Comparison of ENCODE assay signal across 13 cellular contexts in genomic region chr11:11608783-11609232, GRCh38. TPM values are rescaled to one million over a fixed set of nuclear protein-coding genes. Genes with fewer than 3 reads are reported as not detected.
DNase-seq lines count a peak whose midpoint lies in the region; ATAC-seq, FAIRE-seq and TF ChIP-seq lines count a peak whose summit lies in the region.
"Had no signal": no experiment of that assay in that cellular context is flagged by ENCODE, and none has a peak within 500 bp of the region (broad histone marks: within the 10 kb centered on the region; RNA-seq: fewer than 3 reads in every experiment).

No MANE protein-coding gene starts in this region.

- no TSS peak for BruUV-seq in K562 (replicated peaks; lab: Mats Ljungman, UMichigan)

- no peak overlapping the region for H3K4me3 ChIP-seq in K562

- peaks cover 3 to 39% of the 10 kb centered on the region in 2 experiments; a peak in 4 of 5 replicates for H3K27me3 ChIP-seq in K562 (ENCODE audit: control insufficient read depth in 2 of 2, insufficient read depth in 2 of 2, low read length in 2 of 2)

- no peaks in the 10 kb centered on the region for H3K9me1 ChIP-seq in K562 (ENCODE audit: control insufficient read depth, insufficient read depth, low read length)

- H3K9ac ChIP-seq in K562 (ENCODE audit: insufficient read depth in 1 of 2, low read depth in 2 of 2, low read length in 2 of 2) = no peak overlapping the region

- CTCF ChIA-PET in K562 (lab: Yijun Ruan, JAX; ENCODE audit: low intra/inter-chr PET ratio) = no interaction called here

- no peaks in the 10 kb centered on the region for H3K79me2 ChIP-seq in K562 (ENCODE audit: control insufficient read depth, insufficient read depth, low read length)

- H2AFZ ChIP-seq in K562 (ENCODE audit: low read depth, low read length) = no peak overlapping the region

- DNase-seq in NCI-H1105 treated with DMSO at 0.1 percent for 48 hours (lab: John Stamatoyannopoulos, UW) = peak; percentile 44
- no peak for DNase-seq in NCI-H1105 (lab: John Stamatoyannopoulos, UW)
- peak; percentile 19 for DNase-seq in M059J (ENCODE audit: low read depth)
- no peak for DNase-seq in K562 (ENCODE audit: extremely low read depth in 1 of 4, low spot score in 3 of 4)
- DNase-seq in renal cortical epithelial cell (ENCODE audit: low read depth) = peak; percentile 68
- no peak for DNase-seq in cerebellum (ENCODE audit: low spot score)
- DNase-seq: activated CD4-positive, CD25-positive, alpha-beta regulatory T cell; left cardiac atrium; NCI-H1930; stimulated activated naive B cell treated with anti-CD40 and anti-IgM and Interleukin-4, amounts not matched to agents 10 μg/mL and 1 μg/mL and 100 μg/mL, for 72 hours had no signal

- no peak overlapping the region for H3K27ac ChIP-seq in K562 (ENCODE audit: extremely low read depth, low read depth, low read length)

- no peak for ATAC-seq in K562
- ATAC-seq in HG03378 (IDR thresholded peaks at IDR 0.05; ENCODE audit: unreplicated experiment) = no peak
- ATAC-seq in GM19328 (IDR thresholded peaks at IDR 0.05; ENCODE audit: unreplicated experiment) = no peak
- ATAC-seq: stimulated activated naive B cell treated with anti-CD40 and anti-IgM and Interleukin-4, amounts not matched to agents 10 μg/mL and 1 μg/mL and 100 μg/mL, for 72 hours had no signal

- intact Hi-C loops in K562 (cut with micrococcal nuclease) = no loop called here

- no peak for TF ChIP-seq CTCF in K562 (IDR thresholded peaks at IDR 0.05 in 2 of 3, conservative IDR thresholded peaks at IDR 0.05 in 1 of 3; ENCODE audit: insufficient read depth in 2 of 3, low read depth in 1 of 3, low read length in 3 of 3)

- no peak for TF ChIP-seq POLR2A in K562 (conservative IDR thresholded peaks at IDR 0.05)

- in situ Hi-C loops in K562 (cut with MboI) = no loop called here

- H4K20me1 ChIP-seq in K562 (replicated peaks; ENCODE audit: control insufficient read depth, insufficient read depth, low read length) = 0 out of 2 replicates have a peak, but pooled peaks cover 4% of the 10 kb centered on the region

- TF ChIP-seq EP300 in K562 (IDR thresholded peaks at IDR 0.05; ENCODE audit: low read length) = no peak

- 3% methylated on average over 2 of the region's 2 CpGs for WGBS in K562 (ENCODE audit: insufficient coverage, low coverage, missing lambda C conversion rate)

- POLR2A ChIA-PET in K562 (lab: Yijun Ruan, JAX) = no interaction called here

- no peaks in the 10 kb centered on the region for H3K4me1 ChIP-seq in K562 (replicated peaks in 1 of 2; ENCODE audit: control insufficient read depth in 2 of 2, insufficient read depth in 2 of 2, low read length in 2 of 2)

- H3K4me2 ChIP-seq in K562 (ENCODE audit: insufficient read depth, low read length) = no peak overlapping the region

- no peak for TF ChIP-seq RAD21 in K562 (CRISPR knock-in tag; conservative IDR thresholded peaks at IDR 0.05 in 1 of 2, IDR thresholded peaks at IDR 0.05 in 1 of 2)

- no peaks in the 10 kb centered on the region for H3K9me3 ChIP-seq in K562 (replicated peaks; ENCODE audit: control insufficient read depth, insufficient read depth, low read depth, low read length)

- FAIRE-seq in K562 (lab: Jason Lieb, UNC) = no peak
- FAIRE-seq: frontal cortex had no signal

- no peaks in the 10 kb centered on the region for H3K36me3 ChIP-seq in K562 (ENCODE audit: control insufficient read depth, insufficient read depth, low read length)

TF ChIP-seq in K562, 482 proteins besides CTCF, POLR2A, EP300 and RAD21:
- TF ChIP-seq NFIX (CRISPR knock-in tag; IDR thresholded peaks at IDR 0.05; ENCODE audit: low read depth) = peak; percentile 88
- no peak for TF ChIP-seq MAZ (CRISPR knock-in tag; conservative IDR thresholded peaks at IDR 0.05 in 1 of 2, IDR thresholded peaks at IDR 0.05 in 1 of 2)
- peak; percentile 95 for TF ChIP-seq NFIC (IDR thresholded peaks at IDR 0.05)

RNA-seq across cellular contexts. Expression of gene GALNT18, which starts 13.0 kb away (rescaled TPM):
- 0.47 and 0.64 TPM in 2 replicates for total RNA-seq in M059J (2014; rRNA removed; shearing (Covaris generic))
- 0.14 TPM in 1 of 2 replicates, not detected in the other for total RNA-seq in K562 (2011; cell fraction: chromatin; rRNA removed; ENCODE audit: low replicate concordance)
- not detected in 2 replicates for total RNA-seq in K562 (2011; cell fraction: nucleolus; rRNA removed)
- not detected in 2 replicates for total RNA-seq in K562 (2011; cell fraction: nucleoplasm; rRNA removed)
- total RNA-seq in K562 (2014; rRNA removed) (not detected in 2 replicates), K562 (2014; rRNA removed; fragmentation: Illumina TruSeq; extraction: Trizol) (not detected in 2 replicates), K562 (2015; rRNA removed; fragmentation: Illumina TruSeq; extraction: Trizol) (not detected in 2 replicates), K562 (2021) (0.07 TPM in 1 of 2 replicates, not detected in the other), renal cortical epithelial cell (15.6 and 18.4 TPM in 2 replicates), cerebellum (21.7 TPM)
- polyA plus RNA-seq in K562 (2011; rRNA removed) (0.03 TPM in 1 of 2 replicates, not detected in the other), K562 (2014; fragmentation: Illumina TruSeq; extraction: Trizol) (not detected in 2 replicates), K562 (2014; fragmentation: Nextera tagmentation; extraction: Ambion mirVana) (not detected), K562 (2014; rRNA removed) (not detected in 2 replicates)
- polyA plus RNA-seq in K562 (2011; cell fraction: cytosol; rRNA removed) = 0.16 TPM in 1 of 2 replicates, not detected in the other
- 0.04 TPM in 2 replicates for polyA plus RNA-seq in K562 (2011; cell fraction: nucleus; rRNA removed)
- 0.04 TPM in 2 replicates for polyA plus RNA-seq in K562 (2012)
- not detected in 2 replicates for polyA minus RNA-seq in K562 (2011; rRNA and poly(A)+ RNA removed)
- polyA minus RNA-seq in K562 (2011; cell fraction: cytosol; rRNA and poly(A)+ RNA removed) = not detected in 2 replicates
- 0.11 TPM in 1 of 2 replicates, not detected in the other for polyA minus RNA-seq in K562 (2011; cell fraction: nucleus; rRNA and poly(A)+ RNA removed)

Comparison
In these comparisons a context has a peak if more than half of its experiments do, and no peak if none do; other contexts are left out.
1. DNase-seq: peak in NCI-H1105 treated with DMSO at 0.1 percent for 48 hours (single experiment), M059J (single experiment) and renal cortical epithelial cell (single experiment); none in NCI-H1105 (single experiment), K562 (0 of 4) and cerebellum (single experiment).
2. RNA of gene GALNT18, which starts 13.0 kb away (total RNA-seq): 21.7 TPM in cerebellum (single experiment) and 15.6 to 18.4 TPM in renal cortical epithelial cell; 0.47 to 0.64 TPM in M059J and 0.07 to 0.14 TPM in K562; every median in the first group is over 10 times any median in the second.